Comparison of ENCODE assay signal across 12 cellular contexts in the genomic region with DNA sequence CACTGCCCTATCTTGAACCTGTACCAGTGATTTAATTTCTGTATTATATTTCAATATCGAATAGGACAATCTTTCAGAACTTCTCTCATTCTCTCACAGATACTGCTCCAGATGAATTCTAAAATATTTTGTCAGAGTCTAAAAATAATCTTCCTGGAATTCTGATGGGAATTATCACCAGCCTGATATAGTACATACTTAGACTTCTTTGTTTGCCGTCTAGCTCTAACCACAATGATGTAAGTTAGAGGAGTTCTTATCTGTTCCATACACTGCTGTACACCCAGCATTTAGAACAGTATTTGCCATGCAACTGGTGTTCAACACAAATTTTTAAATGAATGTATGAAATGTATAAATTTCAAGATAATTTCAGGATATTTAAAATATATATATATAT. TPM values are rescaled to one million over a fixed set of nuclear protein-coding genes. Genes with fewer than 3 reads are reported as not detected.
DNase-seq lines count a peak whose midpoint lies in the region; TF ChIP-seq lines count a peak whose summit lies in the region.
"Had no signal": no experiment of that assay in that cellular context is flagged by ENCODE, and none has a peak within 500 bp of the region (broad histone marks: within the 10 kb centered on the region; RNA-seq: fewer than 3 reads in every experiment).

No MANE protein-coding gene starts in this region.

- no peaks in the 10 kb centered on the region for H3K27me3 Mint-ChIP-seq in activated CD4-positive, alpha-beta T cell treated with anti-CD3 and anti-CD28 coated beads, Interleukin-2, amount 10 ng/mL, durations not matched to agents 7 days and 5 days
- H3K27me3 Mint-ChIP-seq: activated naive CD4-positive, alpha-beta T cell treated with anti-CD3 and anti-CD28 coated beads, Interleukin-2, amount 10 ng/mL, durations not matched to agents 7 days and 5 days had no signal

- POLR2A ChIA-PET in activated CD4-positive, alpha-beta T cell treated with anti-CD3 and anti-CD28 coated beads, Interleukin-2, amount 10 ng/mL, durations not matched to agents 7 days and 5 days (lab: Charles Lee) = no interaction called here

- H3K9me3 Mint-ChIP-seq in activated CD4-positive, alpha-beta T cell treated with anti-CD3 and anti-CD28 coated beads, Interleukin-2, amount 10 ng/mL, durations not matched to agents 7 days and 5 days = peaks cover 3% of the 10 kb centered on the region

- no peak overlapping the region for H3K4me3 Mint-ChIP-seq in activated CD4-positive, alpha-beta T cell treated with anti-CD3 and anti-CD28 coated beads, Interleukin-2, amount 10 ng/mL, durations not matched to agents 7 days and 5 days
- H3K4me3 Mint-ChIP-seq: activated naive CD4-positive, alpha-beta T cell treated with anti-CD3 and anti-CD28 coated beads, Interleukin-2, amount 10 ng/mL, durations not matched to agents 7 days and 5 days had no signal

- H3K36me3 Mint-ChIP-seq in activated CD4-positive, alpha-beta T cell treated with anti-CD3 and anti-CD28 coated beads, Interleukin-2, amount 10 ng/mL, durations not matched to agents 7 days and 5 days (ENCODE audit: low read depth) = peaks cover 46% of the 10 kb centered on the region

- CTCF ChIA-PET in activated CD4-positive, alpha-beta T cell treated with anti-CD3 and anti-CD28 coated beads, Interleukin-2, amount 10 ng/mL, durations not matched to agents 7 days and 5 days (lab: Charles Lee) = no interaction called here

- no peak overlapping the region for H3K27ac Mint-ChIP-seq in activated CD4-positive, alpha-beta T cell treated with anti-CD3 and anti-CD28 coated beads, Interleukin-2, amount 10 ng/mL, durations not matched to agents 7 days and 5 days
- H3K27ac Mint-ChIP-seq: activated naive CD4-positive, alpha-beta T cell treated with anti-CD3 and anti-CD28 coated beads, Interleukin-2, amount 10 ng/mL, durations not matched to agents 7 days and 5 days had no signal

- H3K27me3 ChIP-seq in cardiac muscle cell = no peaks in the 10 kb centered on the region

- no peaks in the 10 kb centered on the region for H3K9me3 ChIP-seq in cardiac muscle cell (ENCODE audit: low read depth)

- H3K27ac ChIP-seq in cardiac muscle cell = peak overlapping the region; percentile 37

- H3K4me1 Mint-ChIP-seq in activated CD4-positive, alpha-beta T cell treated with anti-CD3 and anti-CD28 coated beads, Interleukin-2, amount 10 ng/mL, durations not matched to agents 7 days and 5 days = peaks cover 41% of the 10 kb centered on the region

- H3K36me3 ChIP-seq in cardiac muscle cell = no peaks in the 10 kb centered on the region

- DNase-seq in H4 (ENCODE audit: low spot score) = peak; percentile 30
- DNase-seq in amniotic epithelial cell (ENCODE audit: low read depth) = peak; percentile 87
- peak; percentile 11 to 90 for DNase-seq in cardiac muscle cell (ENCODE audit: low read depth in 1 of 2, low spot score in 1 of 2)
- DNase-seq in skeletal muscle cell (ENCODE audit: low read depth) = peak; percentile 29
- DNase-seq in NCI-H82 treated with DMSO at 0.1 percent for 48 hours (lab: John Stamatoyannopoulos, UW; ENCODE audit: unreplicated experiment) = no peak
- no peak for DNase-seq in GM20000 (ENCODE audit: low spot score)
- DNase-seq in activated CD4-positive, alpha-beta T cell treated with anti-CD3 and anti-CD28 coated beads, Interleukin-2, amount 10 ng/mL, durations not matched to agents 7 days and 5 days = no peak
- DNase-seq: activated CD8-positive, alpha-beta memory T cell treated with anti-CD3 and anti-CD28 coated beads, Interleukin-2, amount 50 U/mL, for 48 hours; activated naive CD4-positive, alpha-beta T cell treated with anti-CD3 and anti-CD28 coated beads, Interleukin-2, amount 10 ng/mL, durations not matched to agents 7 days and 5 days; GF-D8; hypothalamus; NCI-H1436 treated with DMSO at 0.1 percent for 48 hours had no signal

- H3K4me3 ChIP-seq in cardiac muscle cell (no peak overlapping the region), skeletal muscle cell (ENCODE audit: low read depth, low read length) (no peak overlapping the region)

- no peak for TF ChIP-seq CTCF in cardiac muscle cell (IDR thresholded peaks at IDR 0.05; ENCODE audit: low read depth, low read length)
- no peak for TF ChIP-seq CTCF in GM20000 (IDR thresholded peaks at IDR 0.05; ENCODE audit: extremely low read depth, missing control alignments)

- H3K4me1 ChIP-seq in cardiac muscle cell (ENCODE audit: low read depth) = peaks cover 21% of the 10 kb centered on the region

RNA-seq across cellular contexts. Expression of gene HUS1B, which starts 1.3 kb away (rescaled TPM):
- 2.1 TPM in 1 of 2 replicates, not detected in the other for total RNA-seq in H4 (2014; rRNA removed; shearing (Covaris generic))
- 1.2 and 1.9 TPM in 2 replicates for total RNA-seq in cardiac muscle cell
- 0.51 TPM in 1 of 2 replicates, not detected in the other for polyA plus RNA-seq in cardiac muscle cell
- total RNA-seq in activated CD4-positive, alpha-beta T cell treated with anti-CD3 and anti-CD28 coated beads, Interleukin-2, amount 10 ng/mL, durations not matched to agents 7 days and 5 days = 1 to 10 TPM; 1.5 to 1.6 TPM

RNA-seq across cellular contexts. Expression of gene EXOC2, which starts 34.7 kb away (rescaled TPM):
- total RNA-seq in H4 (2014; rRNA removed; shearing (Covaris generic)) = 57.0 and 62.4 TPM in 2 replicates
- total RNA-seq in cardiac muscle cell = 24.1 and 29.2 TPM in 2 replicates
- 28.9 and 30.5 TPM in 2 replicates for polyA plus RNA-seq in cardiac muscle cell
- 10 to 100 TPM; 42.7 to 43.6 TPM for total RNA-seq in activated CD4-positive, alpha-beta T cell treated with anti-CD3 and anti-CD28 coated beads, Interleukin-2, amount 10 ng/mL, durations not matched to agents 7 days and 5 days

Comparison
In these comparisons a context has a peak if more than half of its experiments do, and no peak if none do; other contexts are left out.
1. DNase-seq: peak in H4 (single experiment), amniotic epithelial cell (single experiment), cardiac muscle cell (2 of 2) and skeletal muscle cell (single experiment); none in NCI-H82 treated with DMSO at 0.1 percent for 48 hours (single experiment), GM20000 (single experiment) and activated CD4-positive, alpha-beta T cell treated with anti-CD3 and anti-CD28 coated beads, Interleukin-2, amount 10 ng/mL, durations not matched to agents 7 days and 5 days (single experiment).